In the genomic region with DNA sequence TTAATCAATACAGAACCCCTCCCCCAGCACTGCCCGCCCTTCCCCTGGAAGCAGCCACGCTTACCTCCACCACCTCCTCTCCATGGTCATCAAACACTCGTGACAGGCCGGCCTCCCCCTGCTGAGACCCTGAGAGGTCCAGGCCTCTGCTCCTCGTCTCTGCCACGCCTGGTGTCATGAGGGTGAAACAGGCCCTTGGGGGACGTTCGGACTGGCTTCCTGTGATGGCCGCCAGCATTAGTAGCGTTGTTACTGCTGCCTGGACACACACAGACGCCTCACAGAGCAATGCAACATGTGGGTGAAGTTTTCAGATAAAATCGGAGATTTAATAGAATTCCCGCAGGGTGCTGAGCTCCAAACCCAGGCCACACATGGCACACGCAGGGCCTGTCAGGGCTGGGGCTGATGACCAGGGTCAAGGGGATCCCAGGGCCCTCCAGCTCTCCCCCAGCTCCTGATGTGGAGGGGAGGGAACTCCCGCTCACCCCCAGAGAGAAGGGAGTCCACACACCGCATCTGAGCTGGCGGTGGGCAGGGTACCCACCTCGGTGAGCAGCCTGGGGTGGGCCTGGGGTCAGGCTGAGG, we compare ENCODE assay signal across 17 cellular contexts.
"Had no signal": no experiment of that assay in that cellular context is flagged by ENCODE, and none has a peak within 500 bp of the region (broad histone marks: within the 10 kb centered on the region; RNA-seq: fewer than 3 reads in every experiment).

No MANE protein-coding gene starts in this region.

- H3K9me3 ChIP-seq: ovary, thoracic aorta had no signal

- ATAC-seq: activated naive CD4-positive, alpha-beta T cell treated with anti-CD3 and anti-CD28 coated beads, Interleukin-2, amount 50 U/mL, for 72 hours; left lobe of liver; naive thymus-derived CD8-positive, alpha-beta T cell had no signal

- H3K27ac ChIP-seq: coronary artery, ovary, SK-N-MC, thoracic aorta, WERI-Rb-1 had no signal

- H3K36me3 ChIP-seq: ovary, thoracic aorta, WERI-Rb-1 had no signal

- H3K4me3 Mint-ChIP-seq: central memory CD8-positive, alpha-beta T cell; naive thymus-derived CD8-positive, alpha-beta T cell had no signal

- DNase-seq: activated CD4-positive, alpha-beta T cell treated with anti-CD3 and anti-CD28 coated beads, Interleukin-2, amount 50 U/mL, for 48 hours; effector CD4-positive, alpha-beta T cell; foreskin fibroblast; head of caudate nucleus; naive thymus-derived CD8-positive, alpha-beta T cell; ovary; stimulated activated CD4-positive, alpha-beta T cell treated with anti-CD3 and anti-CD28 coated beads, Interleukin-12 subunit alpha, Interleukin-12 subunit beta, amount 100 ng/mL, for 4 hours; stimulated activated CD4-positive, alpha-beta T cell treated with anti-CD3 and anti-CD28 coated beads, Interleukin-2, amount 100 ng/mL, for 24 hours; WERI-Rb-1 had no signal

- FAIRE-seq: endothelial cell of umbilical vein had no signal

- H3K27me3 ChIP-seq: ovary had no signal

- H3K9me3 Mint-ChIP-seq: activated naive CD4-positive, alpha-beta T cell treated with anti-CD3 and anti-CD28 coated beads, Interleukin-2, amount 50 U/mL, for 72 hours; activated T-helper 2 cell treated with anti-CD3 and anti-CD28 coated beads, Interferon-gamma antibody, Interleukin-2, Interleukin-4, amounts not matched to agents 10 μg/mL and 5 μg/mL and 100 μg/mL, durations not matched to agents 14 hours and 24 hours and 36 hours; central memory CD8-positive, alpha-beta T cell; naive thymus-derived CD8-positive, alpha-beta T cell had no signal

- H3K4me3 ChIP-seq: coronary artery, ovary, SK-N-MC, thoracic aorta had no signal

- H3K36me3 Mint-ChIP-seq: activated naive CD4-positive, alpha-beta T cell treated with anti-CD3 and anti-CD28 coated beads, Interleukin-2, amount 50 U/mL, for 72 hours; naive thymus-derived CD8-positive, alpha-beta T cell had no signal

- H3K27ac Mint-ChIP-seq: activated naive CD4-positive, alpha-beta T cell treated with anti-CD3 and anti-CD28 coated beads, Interleukin-2, amount 50 U/mL, for 72 hours; activated T-helper 2 cell treated with anti-CD3 and anti-CD28 coated beads, Interferon-gamma antibody, Interleukin-2, Interleukin-4, amounts not matched to agents 10 μg/mL and 5 μg/mL and 100 μg/mL, durations not matched to agents 14 hours and 24 hours and 36 hours; naive thymus-derived CD8-positive, alpha-beta T cell had no signal

- H3K4me1 Mint-ChIP-seq: central memory CD8-positive, alpha-beta T cell had no signal
